ENCODE assay signal across 9 cellular contexts in genomic region chr10:114045738-114046458, GRCh38. TPM values are rescaled to one million over a fixed set of nuclear protein-coding genes. Genes with fewer than 3 reads are reported as not detected.
A peak's percentile ranks its signal among the peaks of the same experiment; 100 is the strongest.
DNase-seq lines count a peak whose midpoint lies in the region; ATAC-seq and TF ChIP-seq lines count a peak whose summit lies in the region.
"Had no signal": no experiment of that assay in that cellular context is flagged by ENCODE, and none has a peak within 500 bp of the region (broad histone marks: within the 10 kb centered on the region; RNA-seq: fewer than 3 reads in every experiment).

No MANE protein-coding gene starts in this region.

- H3K4me3 ChIP-seq in heart left ventricle (peak overlapping the region; percentile 49 to 80 (median 64)), adipocyte (ENCODE audit: low read length) (peak overlapping the region; percentile 55), mucosa of rectum (ENCODE audit: low read length in 2 of 2) (peak overlapping the region; percentile 44 to 66), tibial artery (peak overlapping the region; percentile 11 to 17)

- WGBS in heart left ventricle, 4 donors = 28 to 34% (median 32%) methylated on average over 13 of the region's 13 CpGs

- in situ Hi-C loops in GM13976 (cut with MboI; ENCODE audit: low sequenced_read_pairs, unreplicated experiment) = no loop called here

- TF ChIP-seq POLR2A in heart left ventricle (IDR thresholded peaks at IDR 0.05) = no peak

- H3K36me3 ChIP-seq in heart left ventricle = peaks cover 0 to 3% (median 0%) of the 10 kb centered on the region in 9 donors
- H3K36me3 ChIP-seq in adipocyte (ENCODE audit: control insufficient read depth, insufficient read depth, low read length, severe bottlenecking) = no peaks in the 10 kb centered on the region
- H3K36me3 ChIP-seq in mucosa of rectum (ENCODE audit: control insufficient read depth in 2 of 2, insufficient read depth in 2 of 2, low read length in 2 of 2) = no peaks in the 10 kb centered on the region
- H3K36me3 ChIP-seq in tibial artery = no peaks in the 10 kb centered on the region

- H3K9me3 ChIP-seq in heart left ventricle = no peaks in the 10 kb centered on the region
- H3K9me3 ChIP-seq in adipocyte (ENCODE audit: control insufficient read depth, low read length) = no peaks in the 10 kb centered on the region
- H3K9me3 ChIP-seq in mucosa of rectum (ENCODE audit: control insufficient read depth in 2 of 2, low read length in 2 of 2) = no peaks in the 10 kb centered on the region
- no peaks in the 10 kb centered on the region for H3K9me3 ChIP-seq in tibial artery

- peak overlapping the region; percentile 28 to 93 (median 86) for H3K27ac ChIP-seq in heart left ventricle
- no peak overlapping the region for H3K27ac ChIP-seq in mucosa of rectum (ENCODE audit: low read depth in 2 of 2, low read length in 2 of 2)
- no peak overlapping the region for H3K27ac ChIP-seq in tibial artery

- intact Hi-C loops in heart left ventricle (cut with DNase I) = loop anchor here in 6 of 10 donors (5.0 to 10.0 kb wide), 5 partner anchors 56 to 191 kb away; partner anchors contain the start of genes DCLRE1A (in 4 of the 6) and NHLRC2 (in 4 of the 6)
- intact Hi-C loops in cardiac septum (cut with DNase I) = loop anchor here (2.0 kb wide), 1 partner anchor 191 kb away; the partner anchor contains the start of genes DCLRE1A and NHLRC2
- intact Hi-C loops in tibial artery (cut with DNase I; ENCODE audit: low total_unique reads) = no loop called here

- TF ChIP-seq CTCF in heart left ventricle (IDR thresholded peaks at IDR 0.05) (no peak), tibial artery (IDR thresholded peaks at IDR 0.05) (no peak), GM13976 (IDR thresholded peaks at IDR 0.05; ENCODE audit: borderline replicate concordance, control extremely low read depth, extremely low read depth, insufficient read depth, missing control alignments) (no peak)

- no peak for ATAC-seq in heart left ventricle

- no peak overlapping the region for H3K9ac ChIP-seq in adipocyte (ENCODE audit: low read length)
- H3K9ac ChIP-seq in mucosa of rectum (ENCODE audit: low read depth in 1 of 2, low read length in 2 of 2) = peak overlapping the region in 1 of 2 donors; percentile 39

- no peak for DNase-seq in heart left ventricle
- DNase-seq in cardiac septum (ENCODE audit: low spot score) = no peak
- DNase-seq in adipocyte (ENCODE audit: low read depth) = no peak
- no peak for DNase-seq in tibial artery
- DNase-seq in GM13976 (ENCODE audit: low spot score) = no peak
- DNase-seq in activated gamma-delta T cell (lab: John Stamatoyannopoulos, UW) = no peak
- no peak for DNase-seq in stimulated activated CD4-positive, alpha-beta T cell treated with anti-CD3 and anti-CD28 coated beads, Interleukin-2, amount 100 ng/mL, for 24 hours
- DNase-seq: activated effector memory CD4-positive, alpha-beta T cell treated with anti-CD3 and anti-CD28 coated beads, Interleukin-2, amount 50 U/mL, for 16 hours had no signal

- H3K27me3 ChIP-seq in heart left ventricle (peaks cover 0 to 66% (median 0%) of the 10 kb centered on the region in 9 donors), adipocyte (replicated peaks; ENCODE audit: control insufficient read depth, insufficient read depth, low read length) (peaks cover 54% of the 10 kb centered on the region), mucosa of rectum (ENCODE audit: control insufficient read depth in 2 of 2, insufficient read depth in 2 of 2, low read length in 2 of 2) (peaks cover 19 to 25% of the 10 kb centered on the region in 2 donors), tibial artery (peaks cover 0 to 76% of the 10 kb centered on the region in 2 donors)

- peaks cover 0 to 25% (median 6%) of the 10 kb centered on the region in 12 donors for H3K4me1 ChIP-seq in heart left ventricle
- peaks cover 5% of the 10 kb centered on the region for H3K4me1 ChIP-seq in adipocyte (ENCODE audit: control insufficient read depth, insufficient read depth, low read length)
- peaks cover 3 to 5% of the 10 kb centered on the region in 2 donors for H3K4me1 ChIP-seq in mucosa of rectum (ENCODE audit: control insufficient read depth in 2 of 2, insufficient read depth in 2 of 2, low read length in 2 of 2)
- H3K4me1 ChIP-seq in tibial artery = peaks cover 0 to 26% (median 16%) of the 10 kb centered on the region in 4 donors

RNA-seq across cellular contexts. Expression of gene ADRB1, which starts 2.2 kb away (rescaled TPM):
- total RNA-seq in heart left ventricle (100 to 1,000 TPM in 1 of 9 donors, 10 to 100 TPM in 8; 28.3 to 115 (median 59.4) TPM), cardiac septum (26.4 TPM)
- polyA plus RNA-seq in heart left ventricle = 10 to 100 TPM in 1 of 2 donors, 1 to 10 TPM in 1; 7.3 to 28.1 TPM

Comparison
In these comparisons a context has a peak if more than half of its experiments do, and no peak if none do; other contexts are left out.
1. H3K27ac ChIP-seq: peak in heart left ventricle (12 of 12); none in mucosa of rectum (0 of 2) and tibial artery (0 of 2).
2. H3K4me3 ChIP-seq: peak in every context shown above with its lines; median percentile 64 in heart left ventricle; 55 in adipocyte; 55 in mucosa of rectum; 14 in tibial artery.